Comparison of ENCODE assay signal across 8 cellular contexts in the genomic region with DNA sequence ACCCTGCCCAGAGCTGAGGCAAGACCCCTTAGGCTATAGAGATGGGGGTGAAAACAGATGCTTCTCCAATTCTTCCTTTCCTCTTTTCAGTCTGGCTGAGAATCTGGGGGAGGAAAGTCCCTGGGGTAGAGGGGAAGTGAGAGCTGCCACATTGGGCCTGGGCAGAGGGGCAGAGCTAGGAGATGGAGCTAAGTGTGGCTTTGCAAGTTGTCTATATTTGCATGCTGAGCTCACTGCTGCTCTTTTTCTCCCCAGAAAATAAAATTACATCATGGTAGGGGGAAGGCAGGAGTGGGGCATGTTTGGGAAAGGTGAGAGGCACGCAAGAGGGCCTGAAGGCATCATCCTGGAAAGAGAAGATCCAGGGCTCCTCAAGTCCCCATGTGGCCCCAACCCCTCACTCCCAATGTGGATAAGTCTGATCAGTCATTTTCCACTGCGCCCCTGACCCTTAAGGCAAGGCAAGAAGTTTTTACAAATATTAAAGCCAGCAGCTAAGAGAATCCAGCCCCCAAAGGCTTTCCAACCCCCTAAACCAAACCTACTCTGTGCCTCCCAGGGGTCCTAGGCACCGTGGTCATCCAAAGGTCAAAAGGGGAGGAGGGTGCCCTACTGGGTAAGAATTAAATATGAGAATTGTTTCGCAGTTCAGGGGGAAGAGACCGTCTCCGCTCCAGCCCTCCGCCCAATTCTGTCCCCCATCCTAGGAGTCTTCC. TPM values are rescaled to one million over a fixed set of nuclear protein-coding genes. Genes with fewer than 3 reads are reported as not detected.
A peak's percentile ranks its signal among the peaks of the same experiment; 100 is the strongest.
DNase-seq lines count a peak whose midpoint lies in the region; ATAC-seq and TF ChIP-seq lines count a peak whose summit lies in the region.

No MANE protein-coding gene starts in this region.

- intact Hi-C loops in left ventricle myocardium inferior (cut with micrococcal nuclease), result no loop called here
- intact Hi-C loops in left cardiac atrium (cut with DNase I), result loop anchor here in 1 of 2 donors (5.0 kb wide), 1 partner anchor 43 kb away; no protein-coding TSS in a partner anchor
- intact Hi-C loops in esophagus muscularis mucosa (cut with DNase I), result loop anchor here (5.0 kb wide), 1 partner anchor 43 kb away; no protein-coding TSS in a partner anchor

- H3K9me3 ChIP-seq in left ventricle myocardium inferior (replicated peaks) (no peaks in the 10 kb centered on the region), esophagus muscularis mucosa (no peaks in the 10 kb centered on the region)
- no peaks in the 10 kb centered on the region for H3K9me3 ChIP-seq in effector memory CD4-positive, alpha-beta T cell (ENCODE audit: control insufficient read depth, low read length)

- WGBS in esophagus muscularis mucosa, result 19% methylated on average over 7 of the region's 7 CpGs

- H3K4me1 ChIP-seq in left ventricle myocardium inferior (peaks cover 55% of the 10 kb centered on the region), esophagus muscularis mucosa (peaks cover 41 to 47% (median 45%) of the 10 kb centered on the region in 4 donors)
- peaks cover 12% of the 10 kb centered on the region for H3K4me1 ChIP-seq in effector memory CD4-positive, alpha-beta T cell (ENCODE audit: control insufficient read depth, insufficient read depth, low read length, poor library complexity, severe bottlenecking)

- TF ChIP-seq CTCF in left ventricle myocardium inferior (IDR thresholded peaks at IDR 0.05; ENCODE audit: borderline replicate concordance), result no peak
- TF ChIP-seq CTCF in esophagus muscularis mucosa (IDR thresholded peaks at IDR 0.05), result no peak

- no peak for DNase-seq in left ventricle myocardium inferior
- no peak for DNase-seq in left cardiac atrium
- peak; percentile 66 for DNase-seq in RPMI8226
- DNase-seq in esophagus muscularis mucosa (ENCODE audit: extremely low spot score), result no peak
- peak; percentile 54 for DNase-seq in retina
- DNase-seq in stimulated activated CD4-positive, alpha-beta T cell treated with anti-CD3 and anti-CD28 coated beads, Interleukin-4, amount 100 ng/mL, for 1 hour, result no peak
- no peak for DNase-seq in effector memory CD4-positive, alpha-beta T cell

- ATAC-seq in left cardiac atrium, result no peak
- peak; percentile 47 for ATAC-seq in HG02852 (IDR thresholded peaks at IDR 0.05; ENCODE audit: unreplicated experiment)

- no peak for TF ChIP-seq EP300 in esophagus muscularis mucosa (IDR thresholded peaks at IDR 0.05)

- peak overlapping the region; percentile 95 for H3K4me3 ChIP-seq in left ventricle myocardium inferior
- peak overlapping the region; percentile 66 to 98 (median 84) for H3K4me3 ChIP-seq in esophagus muscularis mucosa
- H3K4me3 ChIP-seq in effector memory CD4-positive, alpha-beta T cell (ENCODE audit: insufficient read depth, low read depth, low read length, poor library complexity, severe bottlenecking), result no peak overlapping the region

- H3K27ac ChIP-seq in left ventricle myocardium inferior (replicated peaks) (peak overlapping the region; percentile 96), esophagus muscularis mucosa (replicated peaks in 1 of 4) (peak overlapping the region; percentile 89 to 96 (median 91))
- no peak overlapping the region for H3K27ac ChIP-seq in effector memory CD4-positive, alpha-beta T cell (ENCODE audit: insufficient read depth, low read length, poor library complexity, severe bottlenecking)

- TF ChIP-seq POLR2A in esophagus muscularis mucosa (IDR thresholded peaks at IDR 0.05; ENCODE audit: low read depth), result no peak

- H3K36me3 ChIP-seq in left ventricle myocardium inferior (peaks cover 5% of the 10 kb centered on the region), esophagus muscularis mucosa (peaks cover 0 to 22% (median 12%) of the 10 kb centered on the region in 4 donors)
- H3K36me3 ChIP-seq in effector memory CD4-positive, alpha-beta T cell (ENCODE audit: control insufficient read depth, insufficient read depth, low read length), result no peaks in the 10 kb centered on the region

- H3K27me3 ChIP-seq in left ventricle myocardium inferior (ENCODE audit: low read depth) (no peaks in the 10 kb centered on the region), esophagus muscularis mucosa (no peaks in the 10 kb centered on the region)
- no peaks in the 10 kb centered on the region for H3K27me3 ChIP-seq in effector memory CD4-positive, alpha-beta T cell (replicated peaks; ENCODE audit: control insufficient read depth, insufficient read depth, low read length, poor library complexity, severe bottlenecking)

RNA-seq across cellular contexts. Expression of a gene that starts 0.5 kb away (rescaled TPM):
- 280 TPM for total RNA-seq in left ventricle myocardium inferior
- total RNA-seq in left cardiac atrium, result 100 to 1,000 TPM; 188 to 189 TPM
- 100 to 1,000 TPM; 161 to 286 (median 239) TPM for total RNA-seq in esophagus muscularis mucosa

RNA-seq across cellular contexts. Expression of a gene that starts 14.3 kb away (rescaled TPM):
- total RNA-seq in left ventricle myocardium inferior (39.2 TPM), left cardiac atrium (10 to 100 TPM; 10.5 to 21.8 TPM), esophagus muscularis mucosa (1 to 10 TPM; 2.9 to 4.9 (median 4.6) TPM)

RNA-seq across cellular contexts. Expression of a gene that starts 53.3 kb away (rescaled TPM):
- total RNA-seq in left ventricle myocardium inferior (0.11 TPM), left cardiac atrium (under 1 TPM in 1 of 2 donors, not detected in 1; 0.13 TPM), esophagus muscularis mucosa (1 to 10 TPM in 1 of 4 donors, under 1 TPM in 2, not detected in 1; 0.17 to 2.1 (median 0.98) TPM)

RNA-seq across cellular contexts. Expression of a gene that starts 57.7 kb away (rescaled TPM):
- 162 TPM for total RNA-seq in left ventricle myocardium inferior
- 100 to 1,000 TPM in 1 of 2 donors, 10 to 100 TPM in 1; 98.5 to 121 TPM for total RNA-seq in left cardiac atrium
- 100 to 1,000 TPM; 111 to 191 (median 172) TPM for total RNA-seq in esophagus muscularis mucosa

Comparison
In these comparisons a context has a peak if more than half of its experiments do, and no peak if none do; other contexts are left out.
1. DNase-seq: peak in RPMI8226 (single experiment) and retina (single experiment); none in left ventricle myocardium inferior (single experiment), left cardiac atrium (single experiment), esophagus muscularis mucosa (single experiment), stimulated activated CD4-positive, alpha-beta T cell treated with anti-CD3 and anti-CD28 coated beads, Interleukin-4, amount 100 ng/mL, for 1 hour (single experiment) and effector memory CD4-positive, alpha-beta T cell (0 of 3).